In genomic region chr5:9233035-9233434, GRCh38 we compare ENCODE assay signal across 21 cellular contexts.
"Had no signal": no experiment of that assay in that cellular context is flagged by ENCODE, and none has a peak within 500 bp of the region (broad histone marks: within the 10 kb centered on the region; RNA-seq: fewer than 3 reads in every experiment).

No MANE protein-coding gene starts in this region.

- H3K36me3 Mint-ChIP-seq: IgD-negative memory B cell had no signal

- H3K4me3 ChIP-seq: K562 had no signal

- ATAC-seq: HepG2, K562 had no signal

- H3K4me3 Mint-ChIP-seq: IgD-negative memory B cell had no signal

- DNase-seq: Kasumi-1, MM.1S, NCI-H1092 treated with DMSO at 0.1 percent for 48 hours, NCI-H1417, NCI-H1436 treated with DMSO at 0.1 percent for 48 hours, NCI-H1694, NCI-H187 treated with DMSO at 0.1 percent for 48 hours, NCI-H2029 treated with DMSO at 0.1 percent for 48 hours, NCI-H2171 treated with DMSO at 0.1 percent for 48 hours, NCI-H345, NCI-H446 treated with DMSO at 0.1 percent for 48 hours, NCI-H524, NCI-H526 treated with DMSO at 0.1 percent for 48 hours, NCI-H748 treated with DMSO at 0.1 percent for 48 hours, Right ventricle myocardium superior, RPMI8226, SIG-M5 had no signal

- H3K27me3 Mint-ChIP-seq: IgD-negative memory B cell had no signal

- H3K27ac ChIP-seq: KMS-11 had no signal

- H3K27ac Mint-ChIP-seq: IgD-negative memory B cell had no signal
